Comparison of ENCODE assay signal across 2 cellular contexts in the genomic region with DNA sequence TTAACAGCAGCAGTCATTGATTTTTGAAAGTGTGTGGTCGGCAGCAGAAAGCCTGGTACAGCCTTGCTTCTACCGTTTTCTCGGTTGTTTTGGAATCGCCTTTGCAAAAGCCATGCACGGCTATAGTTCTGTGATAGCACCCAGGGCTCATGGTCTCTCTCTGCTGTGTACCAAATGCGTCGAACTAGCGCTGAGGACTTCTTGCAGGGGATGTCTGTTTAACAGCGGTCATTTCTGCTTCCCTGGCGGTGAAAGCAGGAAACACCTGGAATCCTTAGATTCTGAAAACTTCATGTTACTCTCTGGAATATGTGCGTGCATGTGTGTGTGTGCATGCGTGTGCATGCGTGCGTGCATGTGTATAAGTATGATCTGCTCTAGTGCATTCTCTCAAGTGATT.
TF ChIP-seq lines count a peak whose summit lies in the region.

No MANE protein-coding gene starts in this region.

TF ChIP-seq in GM23338, 12 proteins besides CTCF, POLR2A, EP300 and RAD21 (continued from another document):
- TF ChIP-seq ZNF114 (CRISPR knock-in tag; IDR thresholded peaks at IDR 0.05) (no peak), NANOG (IDR thresholded peaks at IDR 0.05; ENCODE audit: borderline replicate concordance) (no peak)

TF ChIP-seq in K562, 482 proteins besides CTCF, POLR2A, EP300 and RAD21 (continued from another document):
- TF ChIP-seq, protein P1, sequence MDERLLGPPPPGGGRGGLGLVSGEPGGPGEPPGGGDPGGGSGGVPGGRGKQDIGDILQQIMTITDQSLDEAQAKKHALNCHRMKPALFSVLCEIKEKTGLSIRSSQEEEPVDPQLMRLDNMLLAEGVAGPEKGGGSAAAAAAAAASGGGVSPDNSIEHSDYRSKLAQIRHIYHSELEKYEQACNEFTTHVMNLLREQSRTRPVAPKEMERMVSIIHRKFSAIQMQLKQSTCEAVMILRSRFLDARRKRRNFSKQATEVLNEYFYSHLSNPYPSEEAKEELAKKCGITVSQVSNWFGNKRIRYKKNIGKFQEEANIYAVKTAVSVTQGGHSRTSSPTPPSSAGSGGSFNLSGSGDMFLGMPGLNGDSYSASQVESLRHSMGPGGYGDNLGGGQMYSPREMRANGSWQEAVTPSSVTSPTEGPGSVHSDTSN (CRISPR knock-in tag; IDR thresholded peaks at IDR 0.05; ENCODE audit: low read depth) = no peak
- TF ChIP-seq, protein P1 (tag; conservative IDR thresholded peaks at IDR 0.05; ENCODE audit: low read depth) = no peak
